8 cellular contexts compared by ENCODE assay signal in the genomic region with DNA sequence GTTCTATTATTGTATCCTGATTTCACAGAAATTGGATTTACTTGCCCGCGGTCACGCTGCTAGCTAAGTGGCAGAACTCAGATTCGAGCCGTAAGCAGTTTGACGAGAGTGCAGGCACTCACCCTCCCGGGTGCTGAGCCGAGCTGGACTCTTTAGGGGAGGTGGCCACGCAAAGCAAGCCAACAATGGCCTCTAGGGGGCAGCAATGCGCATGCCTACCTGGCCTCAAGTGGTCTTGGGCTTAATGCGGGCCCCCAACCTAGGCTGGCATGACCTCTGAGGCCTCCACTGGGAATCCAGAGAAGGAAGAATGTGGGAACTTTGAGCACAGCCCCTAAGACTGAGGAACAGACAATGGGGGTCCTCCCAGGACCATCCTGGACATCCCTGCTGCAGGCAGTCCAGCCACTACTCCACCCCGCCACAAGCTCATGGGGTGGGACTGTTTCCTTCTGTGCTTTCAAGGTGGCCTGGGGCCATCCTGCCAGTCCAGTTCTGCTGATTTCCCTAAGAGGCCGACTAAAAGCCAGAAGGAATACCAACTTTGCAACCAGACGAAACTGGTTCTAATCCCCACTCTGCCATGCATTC.
DNase-seq lines count a peak whose midpoint lies in the region; ATAC-seq and TF ChIP-seq lines count a peak whose summit lies in the region.
"Had no signal": no experiment of that assay in that cellular context is flagged by ENCODE, and none has a peak within 500 bp of the region (broad histone marks: within the 10 kb centered on the region; RNA-seq: fewer than 3 reads in every experiment).

No MANE protein-coding gene starts in this region.

- H3K27me3 Mint-ChIP-seq in activated naive CD8-positive, alpha-beta T cell treated with anti-CD3 and anti-CD28 coated beads for 36 hours: no peaks in the 10 kb centered on the region
- H3K27me3 Mint-ChIP-seq: activated naive CD8-positive, alpha-beta T cell had no signal

- H3K4me1 ChIP-seq in iPS DF 6.9 (ENCODE audit: control insufficient read depth, insufficient read depth, low read length): no peaks in the 10 kb centered on the region

- ATAC-seq in GM21367 (IDR thresholded peaks at IDR 0.05; ENCODE audit: unreplicated experiment) (no peak), HG03354 (IDR thresholded peaks at IDR 0.05; ENCODE audit: poor library complexity, severe bottlenecking, unreplicated experiment) (no peak)

- H3K36me3 Mint-ChIP-seq in activated naive CD8-positive, alpha-beta T cell treated with anti-CD3 and anti-CD28 coated beads for 36 hours: peaks cover 8% of the 10 kb centered on the region

- H3K9me3 Mint-ChIP-seq in activated naive CD8-positive, alpha-beta T cell treated with anti-CD3 and anti-CD28 coated beads for 36 hours: peaks cover 1% of the 10 kb centered on the region

- no peak overlapping the region for H3K4me3 ChIP-seq in iPS DF 6.9 (ENCODE audit: low read length)

- H3K4me3 Mint-ChIP-seq in activated naive CD8-positive, alpha-beta T cell treated with anti-CD3 and anti-CD28 coated beads for 36 hours: no peak overlapping the region
- H3K4me3 Mint-ChIP-seq: activated naive CD8-positive, alpha-beta T cell had no signal

- peak; percentile 75 for TF ChIP-seq CTCF in GM20000 (IDR thresholded peaks at IDR 0.05; ENCODE audit: extremely low read depth, missing control alignments)

- H3K27ac Mint-ChIP-seq in activated naive CD8-positive, alpha-beta T cell treated with anti-CD3 and anti-CD28 coated beads for 36 hours: no peak overlapping the region
- H3K27ac Mint-ChIP-seq: activated naive CD8-positive, alpha-beta T cell had no signal

- no peaks in the 10 kb centered on the region for H3K27me3 ChIP-seq in iPS DF 6.9 (ENCODE audit: control insufficient read depth, insufficient read depth, low read length)

- no CpG with 5 or more reads among the region's 14 CpGs for WGBS in iPS DF 6.9 (ENCODE audit: insufficient coverage, insufficient read length)

- DNase-seq in GM20000 (ENCODE audit: low spot score) (peak; percentile 51), SK-N-DZ (ENCODE audit: low spot score) (peak; percentile 26), iPS DF 6.9 (ENCODE audit: low read depth, low spot score) (peak; percentile 72)
- DNase-seq in activated naive CD8-positive, alpha-beta T cell treated with anti-CD3 and anti-CD28 coated beads for 36 hours: peak; percentile 35
- DNase-seq in stimulated activated CD4-positive, alpha-beta T cell treated with anti-CD3 and anti-CD28 coated beads, Interleukin-1b, Interleukin-23, amount 100 ng/mL, for 48 hours: peak; percentile 47

- no peaks in the 10 kb centered on the region for H3K9me3 ChIP-seq in iPS DF 6.9 (ENCODE audit: control insufficient read depth, insufficient read depth, low read length)

- no peaks in the 10 kb centered on the region for H3K36me3 ChIP-seq in iPS DF 6.9 (ENCODE audit: control insufficient read depth, insufficient read depth, low read length)

- no peaks in the 10 kb centered on the region for H3K4me1 Mint-ChIP-seq in activated naive CD8-positive, alpha-beta T cell treated with anti-CD3 and anti-CD28 coated beads for 36 hours

- no peak overlapping the region for H3K27ac ChIP-seq in iPS DF 6.9 (ENCODE audit: low read length)
